In the genomic region with DNA sequence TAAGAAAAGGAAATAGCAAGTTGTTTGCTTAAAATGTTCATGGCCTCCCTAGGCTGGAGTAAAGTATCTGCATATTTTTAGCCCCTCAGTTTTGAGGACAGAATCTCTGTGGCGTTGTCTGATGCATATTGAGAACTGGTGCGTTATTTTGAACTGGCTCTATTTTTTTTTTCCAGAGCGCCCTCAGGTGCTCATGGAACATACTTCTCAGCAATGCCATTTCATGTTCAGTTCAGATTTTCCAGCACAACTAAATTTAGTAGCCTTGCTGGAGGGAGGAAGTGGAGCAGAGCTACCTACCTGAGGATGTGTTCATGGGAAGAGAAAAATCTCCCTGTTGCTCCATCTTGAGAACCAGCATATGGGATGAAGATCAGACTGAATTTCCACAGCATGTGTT, we compare ENCODE assay signal across 14 cellular contexts.
A peak's percentile ranks its signal among the peaks of the same experiment; 100 is the strongest.
DNase-seq lines count a peak whose midpoint lies in the region; ATAC-seq, FAIRE-seq and TF ChIP-seq lines count a peak whose summit lies in the region.
"Had no signal": no experiment of that assay in that cellular context is flagged by ENCODE, and none has a peak within 500 bp of the region (broad histone marks: within the 10 kb centered on the region; RNA-seq: fewer than 3 reads in every experiment).

No MANE protein-coding gene starts in this region.

- H3K27ac Mint-ChIP-seq in endothelial cell (ENCODE audit: unreplicated experiment) = peak overlapping the region; percentile 30
- H3K27ac Mint-ChIP-seq: B cell, T-helper 17 cell had no signal

- peaks cover 32% of the 10 kb centered on the region for H3K4me1 Mint-ChIP-seq in endothelial cell (ENCODE audit: unreplicated experiment)
- H3K4me1 Mint-ChIP-seq: B cell, T-helper 17 cell had no signal

- H3K36me3 ChIP-seq in small intestine (ENCODE audit: control insufficient read depth in 2 of 2, insufficient read depth in 2 of 2, low read length in 2 of 2) (no peaks in the 10 kb centered on the region), psoas muscle (ENCODE audit: insufficient read depth in 1 of 2, low read depth in 1 of 2) (no peaks in the 10 kb centered on the region)
- H3K36me3 ChIP-seq: ascending aorta, thoracic aorta had no signal

- no peaks in the 10 kb centered on the region for H3K27me3 ChIP-seq in small intestine (ENCODE audit: control insufficient read depth in 2 of 2, insufficient read depth in 2 of 2, low read length in 2 of 2)
- peaks cover 0 to 3% (median 0%) of the 10 kb centered on the region in 3 donors for H3K27me3 ChIP-seq in psoas muscle (ENCODE audit: insufficient read depth in 3 of 3, low read length in 2 of 3)
- H3K27me3 ChIP-seq: ascending aorta had no signal

- ATAC-seq in HG03025 (IDR thresholded peaks at IDR 0.05; ENCODE audit: low FRiP score, unreplicated experiment) = no peak
- no peak for ATAC-seq in psoas muscle
- ATAC-seq: T-helper 17 cell had no signal

- intact Hi-C loops in psoas muscle (cut with DNase I) = loop anchor here (5.0 to 10.0 kb wide), 4 partner anchors 187 to 905 kb away; no protein-coding TSS in a partner anchor

- H3K36me3 Mint-ChIP-seq in endothelial cell (ENCODE audit: low read depth, unreplicated experiment) = no peaks in the 10 kb centered on the region

- H3K9me3 Mint-ChIP-seq in endothelial cell (ENCODE audit: unreplicated experiment) = no peaks in the 10 kb centered on the region

- H3K4me1 ChIP-seq in small intestine (ENCODE audit: control insufficient read depth in 2 of 2, insufficient read depth in 1 of 2, low read depth in 1 of 2, low read length in 1 of 2) = peaks cover 0 to 3% of the 10 kb centered on the region in 2 donors
- no peaks in the 10 kb centered on the region for H3K4me1 ChIP-seq in psoas muscle
- H3K4me1 ChIP-seq: ascending aorta had no signal

- no peaks in the 10 kb centered on the region for H3K9me3 ChIP-seq in small intestine (ENCODE audit: control insufficient read depth, low read depth)
- H3K9me3 ChIP-seq in psoas muscle = no peaks in the 10 kb centered on the region
- H3K9me3 ChIP-seq: ascending aorta, thoracic aorta had no signal

- no peak overlapping the region for H3K27ac ChIP-seq in small intestine (ENCODE audit: low read depth in 1 of 2, low read length in 1 of 2)
- no peak overlapping the region for H3K27ac ChIP-seq in psoas muscle
- H3K27ac ChIP-seq: ascending aorta had no signal

- no peaks in the 10 kb centered on the region for H3K27me3 Mint-ChIP-seq in endothelial cell (ENCODE audit: unreplicated experiment)

- no peak overlapping the region for H3K4me3 ChIP-seq in small intestine (ENCODE audit: low read depth in 1 of 2, low read length in 2 of 2)
- no peak overlapping the region for H3K4me3 ChIP-seq in foreskin fibroblast (ENCODE audit: low read depth in 1 of 2, low read length in 2 of 2)
- no peak overlapping the region for H3K4me3 ChIP-seq in psoas muscle
- H3K4me3 ChIP-seq: ascending aorta, thoracic aorta had no signal

- FAIRE-seq in small intestine (lab: Jason Lieb, UNC) = no peak

- 30 to 43% (median 42%) methylated on average over 3 of the region's 3 CpGs for WGBS in small intestine, 3 donors
- WGBS in psoas muscle, 3 donors = 58 to 60% (median 59%) methylated on average over 3 of the region's 3 CpGs

- DNase-seq in NCI-H82 (lab: John Stamatoyannopoulos, UW) (peak; percentile 40), NCI-H82 treated with DMSO at 0.1 percent for 48 hours (lab: John Stamatoyannopoulos, UW; ENCODE audit: unreplicated experiment) (no peak), NCI-H748 treated with DMSO at 0.1 percent for 48 hours (lab: John Stamatoyannopoulos, UW) (peak; percentile 29), endothelial cell (ENCODE audit: low spot score) (no peak), small intestine (peak; percentile 24), foreskin fibroblast (no peak), psoas muscle (no peak)
- DNase-seq: activated CD8-positive, alpha-beta memory T cell treated with anti-CD3 and anti-CD28 coated beads, Interleukin-2, amount 50 U/mL, for 4 hours; NCI-H2081 treated with DMSO at 0.1 percent for 48 hours; T-helper 17 cell had no signal

- H3K4me3 Mint-ChIP-seq in endothelial cell (ENCODE audit: unreplicated experiment) = no peak overlapping the region
- H3K4me3 Mint-ChIP-seq: B cell, T-helper 17 cell had no signal

- TF ChIP-seq CTCF in endothelial cell (IDR thresholded peaks at IDR 0.05; ENCODE audit: unreplicated experiment) = no peak
- TF ChIP-seq CTCF in foreskin fibroblast (IDR thresholded peaks at IDR 0.05; ENCODE audit: low read depth, low read length) = no peak
- no peak for TF ChIP-seq CTCF in psoas muscle (IDR thresholded peaks at IDR 0.05)

Comparison
In these comparisons a context has a peak if more than half of its experiments do, and no peak if none do; other contexts are left out.
1. DNase-seq: peak in NCI-H82 (single experiment), NCI-H748 treated with DMSO at 0.1 percent for 48 hours (single experiment) and small intestine (single experiment); none in NCI-H82 treated with DMSO at 0.1 percent for 48 hours (single experiment), endothelial cell (single experiment), foreskin fibroblast (0 of 2) and psoas muscle (0 of 2).